14 cellular contexts compared by ENCODE assay signal in the genomic region with DNA sequence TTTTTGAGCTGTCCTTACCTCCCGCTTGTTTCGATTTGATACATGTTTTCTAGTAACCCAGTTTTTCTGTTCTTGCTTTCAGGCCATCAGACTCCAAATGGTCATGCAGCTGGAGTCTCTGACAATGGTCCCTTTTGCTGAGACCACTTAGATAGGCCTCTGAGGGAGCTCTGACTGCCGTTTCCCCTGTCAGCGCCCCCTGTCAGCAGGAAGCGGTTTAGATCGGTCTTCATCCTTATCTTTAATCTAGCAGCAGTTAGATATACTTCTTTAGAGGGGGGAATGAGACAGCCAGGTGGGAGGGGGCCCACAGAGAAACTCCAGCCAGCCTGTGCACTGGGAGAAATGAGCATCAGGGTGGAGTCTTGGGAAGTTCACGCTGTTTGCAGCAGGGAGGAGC.
A peak's percentile ranks its signal among the peaks of the same experiment; 100 is the strongest.
DNase-seq lines count a peak whose midpoint lies in the region; ATAC-seq and TF ChIP-seq lines count a peak whose summit lies in the region.
"Had no signal": no experiment of that assay in that cellular context is flagged by ENCODE, and none has a peak within 500 bp of the region (broad histone marks: within the 10 kb centered on the region; RNA-seq: fewer than 3 reads in every experiment).

No MANE protein-coding gene starts in this region.

- intact Hi-C loops in OCI-LY7 (cut with micrococcal nuclease; ENCODE audit: unreplicated experiment) (no loop called here), vagina (cut with DNase I) (no loop called here), left cardiac atrium (cut with DNase I) (no loop called here)

- no peak overlapping the region for H3K27ac ChIP-seq in OCI-LY7 (ENCODE audit: low read depth, low read length, poor library complexity, severe bottlenecking)
- H3K27ac ChIP-seq in vagina = no peak overlapping the region

- no peak for TF ChIP-seq POLR2A in vagina (IDR thresholded peaks at IDR 0.05)

- H3K9me3 ChIP-seq in OCI-LY7 (ENCODE audit: low read length) (no peaks in the 10 kb centered on the region), vagina (no peaks in the 10 kb centered on the region)

- H3K36me3 ChIP-seq in OCI-LY7 (ENCODE audit: insufficient read depth, low read length) (no peaks in the 10 kb centered on the region), vagina (no peaks in the 10 kb centered on the region)

- CTCF ChIA-PET in OCI-LY7 (lab: Charles Lee; ENCODE audit: unreplicated experiment) = no interaction called here

- no peak overlapping the region for H2AFZ ChIP-seq in OCI-LY7 (ENCODE audit: low read length)

- no peaks in the 10 kb centered on the region for H3K9me2 ChIP-seq in OCI-LY7 (ENCODE audit: insufficient read depth, low read length)

- H4K20me1 ChIP-seq in OCI-LY7 (ENCODE audit: insufficient read depth, low read length) = no peaks in the 10 kb centered on the region

- BruUV-seq in OCI-LY7 (replicated peaks; lab: Mats Ljungman, UMichigan) = no TSS peak

- peak; percentile 16 for TF ChIP-seq CTCF in AG09319 (IDR thresholded peaks at IDR 0.05; ENCODE audit: low read depth, low read length)
- peak; percentile 66 for TF ChIP-seq CTCF in OCI-LY7 (conservative IDR thresholded peaks at IDR 0.05; ENCODE audit: low read length)
- TF ChIP-seq CTCF in foreskin fibroblast (IDR thresholded peaks at IDR 0.05; ENCODE audit: low read depth, low read length) = peak; percentile 14
- no peak for TF ChIP-seq CTCF in vagina (IDR thresholded peaks at IDR 0.05)

- no peaks in the 10 kb centered on the region for H3K27me3 ChIP-seq in vagina

- no peak overlapping the region for H3K4me2 ChIP-seq in OCI-LY7 (ENCODE audit: low read length)

- no peak overlapping the region for H3K4me3 ChIP-seq in OCI-LY7 (ENCODE audit: low read depth, low read length, poor library complexity, severe bottlenecking)
- no peak overlapping the region for H3K4me3 ChIP-seq in foreskin fibroblast (ENCODE audit: low read depth in 1 of 2, low read length in 2 of 2)
- H3K4me3 ChIP-seq in vagina = no peak overlapping the region
- H3K4me3 ChIP-seq: lung had no signal

- POLR2A ChIA-PET in OCI-LY7 (lab: Charles Lee) = no interaction called here

- DNase-seq in AG09319 (ENCODE audit: extremely low read depth, low read depth) (no peak), OCI-LY7 (ENCODE audit: low spot score) (peak; percentile 3), foreskin fibroblast (peak in 1 of 2 donors; percentile 0), amniotic stem cell (lab: John Stamatoyannopoulos, UW) (no peak), vagina (ENCODE audit: extremely low spot score in 2 of 2) (no peak), AG08395 (ENCODE audit: low spot score) (no peak), left cardiac atrium (no peak)
- DNase-seq: activated CD4-positive, alpha-beta T cell treated with anti-CD3 and anti-CD28 coated beads for 1 hour; effector CD4-positive, alpha-beta T cell; NCI-H1694 treated with DMSO at 0.1 percent for 48 hours; NCI-H774; occipital lobe had no signal

- H3K79me2 ChIP-seq in OCI-LY7 (ENCODE audit: insufficient read depth, low read depth, low read length) = no peaks in the 10 kb centered on the region

- no peaks in the 10 kb centered on the region for H3K4me1 ChIP-seq in OCI-LY7 (ENCODE audit: insufficient read depth, low read length, poor library complexity, severe bottlenecking)
- H3K4me1 ChIP-seq in vagina = no peaks in the 10 kb centered on the region

- peak; percentile 78 for ATAC-seq in GM18868 (IDR thresholded peaks at IDR 0.05; ENCODE audit: unreplicated experiment)
- no peak for ATAC-seq in left cardiac atrium

Comparison
In these comparisons a context has a peak if more than half of its experiments do, and no peak if none do; other contexts are left out.
1. CTCF ChIP-seq: peak in AG09319 (single experiment), OCI-LY7 (single experiment) and foreskin fibroblast (single experiment); none in vagina (0 of 3).